ENCODE assay signal across 9 cellular contexts in genomic region chr3:134326760-134327593, GRCh38. TPM values are rescaled to one million over a fixed set of nuclear protein-coding genes. Genes with fewer than 3 reads are reported as not detected.
DNase-seq lines count a peak whose midpoint lies in the region; ATAC-seq and TF ChIP-seq lines count a peak whose summit lies in the region.
"Had no signal": no experiment of that assay in that cellular context is flagged by ENCODE, and none has a peak within 500 bp of the region (broad histone marks: within the 10 kb centered on the region; RNA-seq: fewer than 3 reads in every experiment).

No MANE protein-coding gene starts in this region.

- in situ Hi-C loops in KBM-7 (cut with MboI; ENCODE audit: low pct_unique_long_range_greater_than_20kb, low sequenced_read_pairs) = no loop called here

- no peaks in the 10 kb centered on the region for H3K27me3 ChIP-seq in mesenchymal stem cell (ENCODE audit: control insufficient read depth in 1 of 2, insufficient read depth in 1 of 2, low read length in 2 of 2)
- H3K27me3 ChIP-seq: BE2C had no signal

- H2AFZ ChIP-seq in mesenchymal stem cell (ENCODE audit: low read depth, low read length) = no peak overlapping the region

- H3K9ac ChIP-seq in mesenchymal stem cell (ENCODE audit: low read length) = peak overlapping the region; percentile 66

- no peak for TF ChIP-seq CTCF in endothelial cell (IDR thresholded peaks at IDR 0.05; ENCODE audit: unreplicated experiment)

- peak overlapping the region; percentile 83 for H2BK120ac ChIP-seq in mesenchymal stem cell (ENCODE audit: low read depth, low read length)

- peaks cover 12% of the 10 kb centered on the region for H3K27me3 Mint-ChIP-seq in endothelial cell (ENCODE audit: unreplicated experiment)

- H4K8ac ChIP-seq in mesenchymal stem cell (ENCODE audit: low read length) = peak overlapping the region; percentile 83

- DNase-seq in A172 (ENCODE audit: low spot score) (peak; percentile 99), M059J (ENCODE audit: low read depth) (peak; percentile 99), endothelial cell (ENCODE audit: low spot score) (no peak), mesenchymal stem cell (peak; percentile 94), NCI-H774 (lab: John Stamatoyannopoulos, UW) (no peak), amygdala (lab: John Stamatoyannopoulos, UW) (no peak), KBM-7 (no peak)
- DNase-seq: BE2C had no signal

- peak overlapping the region; percentile 4 for H3K27ac Mint-ChIP-seq in endothelial cell (ENCODE audit: unreplicated experiment)

- peak overlapping the region; percentile 95 for H2BK15ac ChIP-seq in mesenchymal stem cell (ENCODE audit: low read depth, poor library complexity, severe bottlenecking)

- no peak for ATAC-seq in GM18502 (IDR thresholded peaks at IDR 0.05; ENCODE audit: poor library complexity, unreplicated experiment)

- H3K4me1 Mint-ChIP-seq in endothelial cell (ENCODE audit: unreplicated experiment) = peaks cover 38% of the 10 kb centered on the region

- peak overlapping the region; percentile 99 for H2BK5ac ChIP-seq in mesenchymal stem cell (ENCODE audit: low read depth, low read length, poor library complexity, severe bottlenecking)

- H3K4me1 ChIP-seq in mesenchymal stem cell (ENCODE audit: control insufficient read depth, insufficient read depth, low read depth, low read length) = peaks cover 40% of the 10 kb centered on the region
- H3K4me1 ChIP-seq: BE2C had no signal

- H3K23ac ChIP-seq in mesenchymal stem cell (ENCODE audit: low read length in 2 of 2) = no peak overlapping the region

- peak overlapping the region; percentile 61 to 97 for H3K4ac ChIP-seq in mesenchymal stem cell (ENCODE audit: low read depth in 1 of 2, low read length in 2 of 2)

- WGBS in mesenchymal stem cell = 12% methylated on average over 9 of the region's 10 CpGs

- no peaks in the 10 kb centered on the region for H3K9me3 ChIP-seq in mesenchymal stem cell (ENCODE audit: control insufficient read depth, low read length)
- H3K9me3 ChIP-seq: BE2C had no signal

- H3K18ac ChIP-seq in mesenchymal stem cell (ENCODE audit: low read depth in 1 of 2, low read length in 2 of 2) = peak overlapping the region; percentile 87 to 98

- no peak overlapping the region for H3K4me3 Mint-ChIP-seq in endothelial cell (ENCODE audit: unreplicated experiment)

- no peaks in the 10 kb centered on the region for H3K79me1 ChIP-seq in mesenchymal stem cell (replicated peaks; ENCODE audit: low read length, poor library complexity, severe bottlenecking)

- peak overlapping the region; percentile 99 for H3K27ac ChIP-seq in mesenchymal stem cell (ENCODE audit: low read length, poor library complexity, severe bottlenecking)

- H2AK5ac ChIP-seq in mesenchymal stem cell (ENCODE audit: low read length, severe bottlenecking) = peak overlapping the region; percentile 100

- H3K4me2 ChIP-seq in mesenchymal stem cell (ENCODE audit: low read length, poor library complexity, severe bottlenecking) = no peak overlapping the region

- no peaks in the 10 kb centered on the region for H3K36me3 Mint-ChIP-seq in endothelial cell (ENCODE audit: low read depth, unreplicated experiment)

- H3K9me3 Mint-ChIP-seq in endothelial cell (ENCODE audit: unreplicated experiment) = no peaks in the 10 kb centered on the region

- H4K91ac ChIP-seq in mesenchymal stem cell (ENCODE audit: low read length) = peak overlapping the region; percentile 91

- peak overlapping the region; percentile 90 for H2BK12ac ChIP-seq in mesenchymal stem cell (ENCODE audit: low read length in 2 of 2)

- H3K4me3 ChIP-seq in mesenchymal stem cell (ENCODE audit: insufficient read depth in 1 of 2, low read depth in 1 of 2, low read length in 2 of 2) = peak overlapping the region in 1 of 2 experiments; percentile 22

- H3K36me3 ChIP-seq in mesenchymal stem cell (ENCODE audit: control insufficient read depth in 1 of 2, insufficient read depth in 2 of 2, low read depth in 1 of 2, low read length in 2 of 2) = no peaks in the 10 kb centered on the region
- H3K36me3 ChIP-seq: BE2C had no signal

- peak overlapping the region in 1 of 2 experiments; percentile 74 for H3K14ac ChIP-seq in mesenchymal stem cell (ENCODE audit: low read length in 2 of 2)

RNA-seq across cellular contexts. Expression of gene AMOTL2, which starts 47.3 kb away (rescaled TPM):
- 168 and 182 TPM in 2 replicates for total RNA-seq in A172 (2014; rRNA removed; shearing (Covaris generic))
- 71.9 and 96.1 TPM in 2 replicates for total RNA-seq in M059J (2014; rRNA removed; shearing (Covaris generic))
- 46.5 TPM for total RNA-seq in endothelial cell (ENCODE audit: unreplicated experiment)
- 16.1 TPM for polyA plus RNA-seq in mesenchymal stem cell (2013, experiment 1 of 2)
- polyA plus RNA-seq in mesenchymal stem cell (2013, experiment 2 of 2) = 15.4 TPM

Comparison
In these comparisons a context has a peak if more than half of its experiments do, and no peak if none do; other contexts are left out.
1. DNase-seq: peak in A172 (single experiment), M059J (single experiment) and mesenchymal stem cell (single experiment); none in endothelial cell (single experiment), NCI-H774 (single experiment), amygdala (0 of 56) and KBM-7 (single experiment).